19 cellular contexts compared by ENCODE assay signal in genomic region chr17:38434178-38434665, GRCh38. TPM values are rescaled to one million over a fixed set of nuclear protein-coding genes. Genes with fewer than 3 reads are reported as not detected.
A peak's percentile ranks its signal among the peaks of the same experiment; 100 is the strongest.
DNase-seq lines count a peak whose midpoint lies in the region; ATAC-seq and TF ChIP-seq lines count a peak whose summit lies in the region.
"Had no signal": no experiment of that assay in that cellular context is flagged by ENCODE, and none has a peak within 500 bp of the region (broad histone marks: within the 10 kb centered on the region; RNA-seq: fewer than 3 reads in every experiment).

No MANE protein-coding gene starts in this region.

- H4K91ac ChIP-seq in neuronal stem cell (ENCODE audit: low read depth, low read length, poor library complexity): no peak overlapping the region

- no peak overlapping the region for H2BK120ac ChIP-seq in neuronal stem cell (ENCODE audit: low read depth, low read length)

- intact Hi-C loops in testis (cut with DNase I; ENCODE audit: low total_unique reads): no loop called here

- TF ChIP-seq CTCF in gastroesophageal sphincter (IDR thresholded peaks at IDR 0.05): no peak
- no peak for TF ChIP-seq CTCF in testis (IDR thresholded peaks at IDR 0.05)
- no peak for TF ChIP-seq CTCF in GM13976 (IDR thresholded peaks at IDR 0.05; ENCODE audit: borderline replicate concordance, control extremely low read depth, extremely low read depth, insufficient read depth, missing control alignments)

- H3K9me3 ChIP-seq in gastroesophageal sphincter: no peaks in the 10 kb centered on the region
- no peaks in the 10 kb centered on the region for H3K9me3 ChIP-seq in neuronal stem cell (replicated peaks in 1 of 2; ENCODE audit: control insufficient read depth in 2 of 2, insufficient read depth in 1 of 2, low read depth in 1 of 2, low read length in 2 of 2)
- H3K9me3 ChIP-seq in testis: no peaks in the 10 kb centered on the region

- TF ChIP-seq EP300 in gastroesophageal sphincter (IDR thresholded peaks at IDR 0.05): no peak

- H4K8ac ChIP-seq in neuronal stem cell (ENCODE audit: low read depth, low read length): no peak overlapping the region

- H3K18ac ChIP-seq in neuronal stem cell (ENCODE audit: low read length): peak overlapping the region; percentile 34

- no peak for ATAC-seq in gastroesophageal sphincter
- no peak for ATAC-seq in HG02623 (IDR thresholded peaks at IDR 0.05; ENCODE audit: unreplicated experiment)
- ATAC-seq in HG02642 (IDR thresholded peaks at IDR 0.05; ENCODE audit: poor library complexity, unreplicated experiment): no peak
- ATAC-seq in HG02571 (IDR thresholded peaks at IDR 0.05; ENCODE audit: unreplicated experiment): no peak
- ATAC-seq: GM12878, Panc1 had no signal

- no peak overlapping the region for H2BK15ac ChIP-seq in neuronal stem cell (ENCODE audit: low read length)

- no peak overlapping the region for H2AFZ ChIP-seq in neuronal stem cell (ENCODE audit: low read length)

- peak overlapping the region; percentile 53 for H2AK5ac ChIP-seq in neuronal stem cell (ENCODE audit: low read depth, low read length)

- no peak overlapping the region for H3K4ac ChIP-seq in neuronal stem cell (ENCODE audit: low read length)

- peak; percentile 60 for DNase-seq in amniotic epithelial cell (ENCODE audit: low read depth)
- no peak for DNase-seq in neuronal stem cell (ENCODE audit: low spot score)
- DNase-seq in testis: no peak
- DNase-seq in GM13976 (ENCODE audit: low spot score): no peak
- DNase-seq: activated naive CD4-positive, alpha-beta T cell treated with anti-CD3 and anti-CD28 coated beads, Interleukin-2, amount 10 ng/mL, durations not matched to agents 7 days and 5 days; activated T-cell treated with anti-CD3 and anti-CD28 coated beads, Interleukin-2, amount 50 U/mL, for 1 hour; GDM1; islet precursor cell; Karpas-422; NCI-H1105 treated with DMSO at 0.1 percent for 48 hours; NCI-H2171 treated with DMSO at 0.1 percent for 48 hours; NCI-H748 treated with DMSO at 0.1 percent for 48 hours had no signal

- H2BK12ac ChIP-seq in neuronal stem cell (ENCODE audit: low read length): no peak overlapping the region

- H3K4me1 ChIP-seq in gastroesophageal sphincter: peaks cover 0 to 76% (median 5%) of the 10 kb centered on the region in 3 donors
- H3K4me1 ChIP-seq in neuronal stem cell (ENCODE audit: control insufficient read depth in 2 of 2, insufficient read depth in 1 of 2, low read depth in 1 of 2, low read length in 2 of 2): peaks cover 9 to 11% of the 10 kb centered on the region in 2 donors
- peaks cover 26% of the 10 kb centered on the region for H3K4me1 ChIP-seq in testis

- no peaks in the 10 kb centered on the region for H3K79me1 ChIP-seq in neuronal stem cell (ENCODE audit: low read depth, low read length)

- H3K27ac ChIP-seq in gastroesophageal sphincter (peak overlapping the region in 3 of 4 donors; percentile 64 to 73 (median 70)), neuronal stem cell (replicated peaks; ENCODE audit: low read length) (no peak overlapping the region), testis (peak overlapping the region; percentile 1 to 50)

- no peak overlapping the region for H2BK5ac ChIP-seq in neuronal stem cell (ENCODE audit: low read length)

- H3K14ac ChIP-seq in neuronal stem cell (ENCODE audit: low read length): no peak overlapping the region

- in situ Hi-C loops in GM13976 (cut with MboI; ENCODE audit: low sequenced_read_pairs, unreplicated experiment): loop anchor here (10.0 kb wide), 2 partner anchors 51 to 221 kb away; no protein-coding TSS in a partner anchor

- H3K4me2 ChIP-seq in neuronal stem cell (ENCODE audit: insufficient read depth, low read length, poor library complexity, severe bottlenecking): no peak overlapping the region
- H3K4me2 ChIP-seq: smooth muscle cell had no signal

- H3K27me3 ChIP-seq in gastroesophageal sphincter (no peaks in the 10 kb centered on the region), neuronal stem cell (ENCODE audit: control insufficient read depth in 3 of 3, insufficient read depth in 3 of 3, low read depth in 1 of 3, low read length in 3 of 3) (no peaks in the 10 kb centered on the region), testis (no peaks in the 10 kb centered on the region)

- no peak overlapping the region for H3K9ac ChIP-seq in neuronal stem cell (ENCODE audit: low read depth, low read length, poor library complexity)

- TF ChIP-seq POLR2A in gastroesophageal sphincter (IDR thresholded peaks at IDR 0.05) (no peak), testis (IDR thresholded peaks at IDR 0.05) (no peak)

- no peak overlapping the region for H3K4me3 ChIP-seq in gastroesophageal sphincter
- H3K4me3 ChIP-seq in neuronal stem cell (ENCODE audit: low read length in 2 of 2): no peak overlapping the region
- no peak overlapping the region for H3K4me3 ChIP-seq in testis
- H3K4me3 ChIP-seq: GM12878, smooth muscle cell had no signal

- no CpG with 5 or more reads among the region's 21 CpGs for WGBS in gastroesophageal sphincter (ENCODE audit: low coverage in 1 of 2), 2 donors
- WGBS in neuronal stem cell (ENCODE audit: extremely low coverage in 2 of 2, insufficient read length in 2 of 2, insufficient replicate concordance in 1 of 2), 2 donors: no CpG with 5 or more reads among the region's 21 CpGs
- WGBS in testis, 2 donors: 50 to 61% methylated on average over 15 to 21 of the region's 21 CpGs

- H3K23ac ChIP-seq in neuronal stem cell (ENCODE audit: low read depth, low read length, poor library complexity): no peak overlapping the region

- H3K36me3 ChIP-seq in gastroesophageal sphincter (peaks cover 0 to 8% of the 10 kb centered on the region in 2 donors), neuronal stem cell (replicated peaks in 1 of 2; ENCODE audit: control insufficient read depth in 2 of 2, insufficient read depth in 2 of 2, low read length in 2 of 2) (no peaks in the 10 kb centered on the region), testis (ENCODE audit: low read depth, missing control alignments) (no peaks in the 10 kb centered on the region)

RNA-seq across cellular contexts. Expression of gene ARHGAP23, which starts 6.0 kb away (rescaled TPM):
- total RNA-seq in gastroesophageal sphincter (100 to 1,000 TPM in 1 of 4 donors, 10 to 100 TPM in 3; 45.3 to 132 (median 82.8) TPM), testis (100 to 1,000 TPM; 146 to 235 TPM)
- polyA plus RNA-seq in neuronal stem cell (2013, experiment 1 of 2): 15.0 TPM
- polyA plus RNA-seq in neuronal stem cell (2013, experiment 2 of 2): 15.8 TPM
- 78.0 TPM for polyA plus RNA-seq in testis (ENCODE audit: insufficient read depth, low read depth, low replicate concordance)
